ENCODE assay signal across 10 cellular contexts in the genomic region with DNA sequence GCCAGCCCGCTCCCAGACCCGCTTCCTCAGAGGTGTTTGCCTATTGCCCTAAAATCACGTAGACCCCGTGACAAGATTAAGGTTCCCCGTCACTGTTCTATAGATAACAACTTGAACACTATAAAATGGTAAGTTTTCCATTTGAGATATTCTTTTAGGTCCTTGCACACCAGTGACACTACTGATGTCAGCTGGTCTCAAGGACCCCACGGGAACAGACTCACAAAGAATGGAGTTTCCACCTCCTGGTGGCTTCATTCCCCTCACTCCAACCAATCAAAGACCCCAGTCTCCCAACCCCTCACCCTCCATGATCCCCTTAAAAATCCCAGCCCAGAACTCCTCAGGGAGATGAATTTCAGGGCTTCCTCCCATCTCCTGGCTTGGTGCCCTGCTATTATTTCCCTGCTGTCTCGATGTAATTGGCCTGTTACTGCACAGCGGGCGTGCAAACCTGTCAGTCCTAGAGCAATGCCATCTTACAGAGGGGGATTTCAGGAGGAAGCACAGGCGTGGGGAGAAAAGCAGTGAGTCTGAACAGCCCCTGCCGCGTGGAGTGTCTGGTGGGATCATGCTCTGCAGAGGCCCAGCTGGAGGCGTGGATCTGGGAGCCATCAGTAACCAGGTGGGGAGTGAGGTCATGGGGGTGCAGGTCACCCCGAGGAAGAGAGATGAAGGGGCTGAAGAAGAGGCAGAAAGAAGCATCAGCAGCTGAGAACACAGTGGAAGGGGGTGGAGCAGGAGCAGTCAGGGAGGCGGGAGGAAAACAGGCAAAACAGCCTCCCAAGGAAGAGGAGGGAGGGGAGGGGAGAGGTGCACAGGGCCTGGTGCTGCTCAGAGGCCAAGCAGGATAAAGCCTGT. TPM values are rescaled to one million over a fixed set of nuclear protein-coding genes. Genes with fewer than 3 reads are reported as not detected.
DNase-seq lines count a peak whose midpoint lies in the region; ATAC-seq and TF ChIP-seq lines count a peak whose summit lies in the region.
"Had no signal": no experiment of that assay in that cellular context is flagged by ENCODE, and none has a peak within 500 bp of the region (broad histone marks: within the 10 kb centered on the region; RNA-seq: fewer than 3 reads in every experiment).

No MANE protein-coding gene starts in this region.

- no peaks in the 10 kb centered on the region for H3K27me3 Mint-ChIP-seq in stimulated activated naive CD8-positive, alpha-beta T cell treated with anti-CD3 and anti-CD28 coated beads, Interleukin-15, Interleukin-2, amounts not matched to agents 100 ng/mL and 50 ng/mL, for 24 hours
- H3K27me3 Mint-ChIP-seq in stimulated activated naive CD8-positive, alpha-beta T cell treated with anti-CD3 and anti-CD28 coated beads, Interleukin-15, amount 100 ng/mL, for 72 hours: no peaks in the 10 kb centered on the region

- H3K27ac ChIP-seq in esophagus squamous epithelium: peak overlapping the region; percentile 59 to 90 (median 78)
- no peak overlapping the region for H3K27ac ChIP-seq in effector memory CD4-positive, alpha-beta T cell (ENCODE audit: insufficient read depth, low read length, poor library complexity, severe bottlenecking)
- H3K27ac ChIP-seq: neutrophil had no signal

- no peaks in the 10 kb centered on the region for H3K36me3 Mint-ChIP-seq in stimulated activated naive CD8-positive, alpha-beta T cell treated with anti-CD3 and anti-CD28 coated beads, Interleukin-15, Interleukin-2, amounts not matched to agents 100 ng/mL and 50 ng/mL, for 24 hours (ENCODE audit: low read depth)

- peaks cover 67% of the 10 kb centered on the region for H3K4me1 Mint-ChIP-seq in stimulated activated naive CD8-positive, alpha-beta T cell treated with anti-CD3 and anti-CD28 coated beads, Interleukin-15, Interleukin-2, amounts not matched to agents 100 ng/mL and 50 ng/mL, for 24 hours (ENCODE audit: low read depth)
- H3K4me1 Mint-ChIP-seq in stimulated activated naive CD8-positive, alpha-beta T cell treated with anti-CD3 and anti-CD28 coated beads, Interleukin-15, amount 100 ng/mL, for 72 hours: peaks cover 69% of the 10 kb centered on the region

- TF ChIP-seq CTCF in esophagus squamous epithelium (IDR thresholded peaks at IDR 0.05): no peak

- ATAC-seq in stimulated activated naive CD8-positive, alpha-beta T cell treated with anti-CD3 and anti-CD28 coated beads, Interleukin-15, amount 100 ng/mL, for 72 hours: no peak
- ATAC-seq in GM19395 (IDR thresholded peaks at IDR 0.05; ENCODE audit: unreplicated experiment) (no peak), GM19397 (IDR thresholded peaks at IDR 0.05; ENCODE audit: unreplicated experiment) (no peak)

- no peaks in the 10 kb centered on the region for H3K36me3 ChIP-seq in esophagus squamous epithelium
- H3K36me3 ChIP-seq in effector memory CD4-positive, alpha-beta T cell (ENCODE audit: control insufficient read depth, insufficient read depth, low read length): no peaks in the 10 kb centered on the region
- H3K36me3 ChIP-seq: neutrophil had no signal

- H3K4me3 Mint-ChIP-seq in stimulated activated naive CD8-positive, alpha-beta T cell treated with anti-CD3 and anti-CD28 coated beads, Interleukin-15, Interleukin-2, amounts not matched to agents 100 ng/mL and 50 ng/mL, for 24 hours: no peak overlapping the region
- H3K4me3 Mint-ChIP-seq in stimulated activated naive CD8-positive, alpha-beta T cell treated with anti-CD3 and anti-CD28 coated beads, Interleukin-15, amount 100 ng/mL, for 72 hours: no peak overlapping the region

- peak overlapping the region; percentile 40 for H3K27ac Mint-ChIP-seq in stimulated activated naive CD8-positive, alpha-beta T cell treated with anti-CD3 and anti-CD28 coated beads, Interleukin-15, Interleukin-2, amounts not matched to agents 100 ng/mL and 50 ng/mL, for 24 hours
- peak overlapping the region in 1 of 2 donors; percentile 9 for H3K27ac Mint-ChIP-seq in stimulated activated naive CD8-positive, alpha-beta T cell treated with anti-CD3 and anti-CD28 coated beads, Interleukin-15, amount 100 ng/mL, for 72 hours

- peaks cover 50 to 95% (median 58%) of the 10 kb centered on the region in 3 donors for H3K4me1 ChIP-seq in esophagus squamous epithelium
- H3K4me1 ChIP-seq in effector memory CD4-positive, alpha-beta T cell (ENCODE audit: control insufficient read depth, insufficient read depth, low read length, poor library complexity, severe bottlenecking): peaks cover 18% of the 10 kb centered on the region

- no peaks in the 10 kb centered on the region for H3K9me3 ChIP-seq in esophagus squamous epithelium
- no peaks in the 10 kb centered on the region for H3K9me3 ChIP-seq in effector memory CD4-positive, alpha-beta T cell (ENCODE audit: control insufficient read depth, low read length)
- H3K9me3 ChIP-seq: neutrophil had no signal

- 45 to 58% methylated on average over 8 to 11 of the region's 15 CpGs for WGBS in esophagus squamous epithelium, 2 donors

- TF ChIP-seq POLR2A in esophagus squamous epithelium (IDR thresholded peaks at IDR 0.05): no peak

- intact Hi-C loops in esophagus squamous epithelium (cut with DNase I): no loop called here

- no peaks in the 10 kb centered on the region for H3K9me3 Mint-ChIP-seq in stimulated activated naive CD8-positive, alpha-beta T cell treated with anti-CD3 and anti-CD28 coated beads, Interleukin-15, Interleukin-2, amounts not matched to agents 100 ng/mL and 50 ng/mL, for 24 hours
- H3K9me3 Mint-ChIP-seq in stimulated activated naive CD8-positive, alpha-beta T cell treated with anti-CD3 and anti-CD28 coated beads, Interleukin-15, amount 100 ng/mL, for 72 hours: no peaks in the 10 kb centered on the region

- no peak overlapping the region for H3K4me3 ChIP-seq in esophagus squamous epithelium
- no peak overlapping the region for H3K4me3 ChIP-seq in effector memory CD4-positive, alpha-beta T cell (ENCODE audit: insufficient read depth, low read depth, low read length, poor library complexity, severe bottlenecking)

- no peak for DNase-seq in stimulated activated naive CD8-positive, alpha-beta T cell treated with anti-CD3 and anti-CD28 coated beads, Interleukin-15, amount 100 ng/mL, for 72 hours
- DNase-seq in NCI-H446 treated with DMSO at 0.1 percent for 48 hours (lab: John Stamatoyannopoulos, UW): peak; percentile 53
- no peak for DNase-seq in esophagus squamous epithelium (lab: John Stamatoyannopoulos, UW)
- no peak for DNase-seq in effector memory CD4-positive, alpha-beta T cell
- no peak for DNase-seq in DMS114 treated with DMSO at 0.1 percent for 48 hours (lab: John Stamatoyannopoulos, UW; ENCODE audit: unreplicated experiment)
- DNase-seq: NCI-H187 had no signal

- no peaks in the 10 kb centered on the region for H3K27me3 ChIP-seq in esophagus squamous epithelium
- no peaks in the 10 kb centered on the region for H3K27me3 ChIP-seq in effector memory CD4-positive, alpha-beta T cell (replicated peaks; ENCODE audit: control insufficient read depth, insufficient read depth, low read length, poor library complexity, severe bottlenecking)
- H3K27me3 ChIP-seq: neutrophil had no signal

RNA-seq across cellular contexts. Expression of a gene that starts 35.1 kb away (rescaled TPM):
- 10 to 100 TPM; 39.8 to 50.0 (median 42.9) TPM for total RNA-seq in esophagus squamous epithelium
